ENCODE assay signal across 15 cellular contexts in genomic region chr17:21291862-21292261, GRCh38. TPM values are rescaled to one million over a fixed set of nuclear protein-coding genes. Genes with fewer than 3 reads are reported as not detected.
DNase-seq lines count a peak whose midpoint lies in the region; ATAC-seq and TF ChIP-seq lines count a peak whose summit lies in the region.
"Had no signal": no experiment of that assay in that cellular context is flagged by ENCODE, and none has a peak within 500 bp of the region (broad histone marks: within the 10 kb centered on the region; RNA-seq: fewer than 3 reads in every experiment).

No MANE protein-coding gene starts in this region.

- H3K4me3 ChIP-seq in NT2/D1 (ENCODE audit: insufficient read length, low read depth) (no peak overlapping the region), tibial nerve (no peak overlapping the region)
- H3K4me3 ChIP-seq: SK-N-MC had no signal

- no peak overlapping the region for H3K4me3 Mint-ChIP-seq in activated CD4-positive, alpha-beta T cell treated with anti-CD3 and anti-CD28 coated beads, Interleukin-2, amount 10 ng/mL, durations not matched to agents 24 days and 14 days
- H3K4me3 Mint-ChIP-seq in immature natural killer cell, result no peak overlapping the region
- H3K4me3 Mint-ChIP-seq in stimulated activated memory B cell treated with anti-CD40 and anti-IgM and Interleukin-4, amounts not matched to agents 10 μg/mL and 1 μg/mL and 100 μg/mL, for 72 hours, result no peak overlapping the region

- no peaks in the 10 kb centered on the region for H3K9me3 ChIP-seq in NT2/D1 (ENCODE audit: insufficient read depth, low read length)
- no peaks in the 10 kb centered on the region for H3K9me3 ChIP-seq in tibial nerve

- TF ChIP-seq CTCF in tibial nerve (IDR thresholded peaks at IDR 0.05), result no peak

- intact Hi-C loops in activated CD4-positive, alpha-beta T cell treated with anti-CD3 and anti-CD28 coated beads, Interleukin-2, amount 10 ng/mL, durations not matched to agents 24 days and 14 days (cut with micrococcal nuclease), result no loop called here

- peaks cover 59% of the 10 kb centered on the region for H3K36me3 ChIP-seq in NT2/D1 (ENCODE audit: insufficient read depth, insufficient read length, low read length)
- H3K36me3 ChIP-seq in tibial nerve, result peaks cover 0 to 3% (median 0%) of the 10 kb centered on the region in 3 donors

- H3K9me3 Mint-ChIP-seq in activated CD4-positive, alpha-beta T cell treated with anti-CD3 and anti-CD28 coated beads, Interleukin-2, amount 10 ng/mL, durations not matched to agents 24 days and 14 days, result peaks cover 3% of the 10 kb centered on the region
- peaks cover 2 to 22% (median 13%) of the 10 kb centered on the region in 6 donors for H3K9me3 Mint-ChIP-seq in immature natural killer cell
- H3K9me3 Mint-ChIP-seq in stimulated activated memory B cell treated with anti-CD40 and anti-IgM and Interleukin-4, amounts not matched to agents 10 μg/mL and 1 μg/mL and 100 μg/mL, for 72 hours, result no peaks in the 10 kb centered on the region

- no peaks in the 10 kb centered on the region for H3K27me3 ChIP-seq in NT2/D1 (ENCODE audit: insufficient read depth, insufficient read length)
- no peaks in the 10 kb centered on the region for H3K27me3 ChIP-seq in tibial nerve

- no peak for TF ChIP-seq EP300 in tibial nerve (IDR thresholded peaks at IDR 0.05)

- no peak overlapping the region for H3K27ac ChIP-seq in tibial nerve
- H3K27ac ChIP-seq: 22Rv1, SK-N-MC had no signal

- no peaks in the 10 kb centered on the region for H3K27me3 Mint-ChIP-seq in activated CD4-positive, alpha-beta T cell treated with anti-CD3 and anti-CD28 coated beads, Interleukin-2, amount 10 ng/mL, durations not matched to agents 24 days and 14 days
- H3K27me3 Mint-ChIP-seq in immature natural killer cell (ENCODE audit: low read depth in 3 of 3), result peaks cover 9 to 35% (median 14%) of the 10 kb centered on the region in 3 donors
- H3K27me3 Mint-ChIP-seq in stimulated activated memory B cell treated with anti-CD40 and anti-IgM and Interleukin-4, amounts not matched to agents 10 μg/mL and 1 μg/mL and 100 μg/mL, for 72 hours, result peaks cover 9% of the 10 kb centered on the region

- TF ChIP-seq POLR2A in tibial nerve (IDR thresholded peaks at IDR 0.05), result no peak

- peaks cover 46% of the 10 kb centered on the region for H3K36me3 Mint-ChIP-seq in activated CD4-positive, alpha-beta T cell treated with anti-CD3 and anti-CD28 coated beads, Interleukin-2, amount 10 ng/mL, durations not matched to agents 24 days and 14 days (ENCODE audit: low read depth)
- H3K36me3 Mint-ChIP-seq in immature natural killer cell, result peaks cover 0 to 3% (median 0%) of the 10 kb centered on the region in 3 donors
- H3K36me3 Mint-ChIP-seq in stimulated activated memory B cell treated with anti-CD40 and anti-IgM and Interleukin-4, amounts not matched to agents 10 μg/mL and 1 μg/mL and 100 μg/mL, for 72 hours, result peaks cover 16% of the 10 kb centered on the region

- peak overlapping the region; percentile 37 for H3K27ac Mint-ChIP-seq in activated CD4-positive, alpha-beta T cell treated with anti-CD3 and anti-CD28 coated beads, Interleukin-2, amount 10 ng/mL, durations not matched to agents 24 days and 14 days
- peak overlapping the region in 5 of 6 donors; percentile 8 to 100 (median 40) for H3K27ac Mint-ChIP-seq in immature natural killer cell
- H3K27ac Mint-ChIP-seq in stimulated activated memory B cell treated with anti-CD40 and anti-IgM and Interleukin-4, amounts not matched to agents 10 μg/mL and 1 μg/mL and 100 μg/mL, for 72 hours, result peak overlapping the region; percentile 45

- H3K4me1 Mint-ChIP-seq in activated CD4-positive, alpha-beta T cell treated with anti-CD3 and anti-CD28 coated beads, Interleukin-2, amount 10 ng/mL, durations not matched to agents 24 days and 14 days, result peaks cover 26% of the 10 kb centered on the region
- H3K4me1 Mint-ChIP-seq in immature natural killer cell, result peaks cover 75 to 81% of the 10 kb centered on the region in 2 donors
- peaks cover 79% of the 10 kb centered on the region for H3K4me1 Mint-ChIP-seq in stimulated activated memory B cell treated with anti-CD40 and anti-IgM and Interleukin-4, amounts not matched to agents 10 μg/mL and 1 μg/mL and 100 μg/mL, for 72 hours

- H3K4me1 ChIP-seq in NT2/D1 (ENCODE audit: insufficient read depth, insufficient read length) (peaks cover 20% of the 10 kb centered on the region), tibial nerve (peaks cover 0 to 61% (median 28%) of the 10 kb centered on the region in 4 donors)

- 47% methylated on average over 12 of the region's 12 CpGs for WGBS in tibial nerve, 2 donors

- no peak for ATAC-seq in stimulated activated memory B cell treated with anti-CD40 and anti-IgM and Interleukin-4, amounts not matched to agents 10 μg/mL and 1 μg/mL and 100 μg/mL, for 72 hours
- no peak for ATAC-seq in GM21737 (IDR thresholded peaks at IDR 0.05; ENCODE audit: unreplicated experiment)
- ATAC-seq: HCT116 had no signal

- peak overlapping the region; percentile 38 for H3K9ac ChIP-seq in NT2/D1 (ENCODE audit: insufficient read length, low read depth)

- no peak for DNase-seq in activated CD4-positive, alpha-beta T cell treated with anti-CD3 and anti-CD28 coated beads, Interleukin-2, amount 10 ng/mL, durations not matched to agents 24 days and 14 days
- DNase-seq in activated CD4-positive, alpha-beta T cell treated with anti-CD3 and anti-CD28 coated beads for 48 hours, result no peak
- no peak for DNase-seq in NT2/D1 (ENCODE audit: low read depth, low spot score)
- no peak for DNase-seq in immature natural killer cell
- DNase-seq in tibial nerve (ENCODE audit: low spot score in 2 of 2), result no peak
- DNase-seq in SHP77 (lab: John Stamatoyannopoulos, UW), result no peak
- DNase-seq: DMS79 treated with DMSO at 0.1 percent for 48 hours, NCI-H1048, NCI-H2227 treated with DMSO at 0.1 percent for 48 hours, NCI-H526 treated with DMSO at 0.1 percent for 48 hours had no signal

RNA-seq across cellular contexts. Expression of gene MAP2K3, which starts 7.4 kb away (rescaled TPM):
- total RNA-seq in activated CD4-positive, alpha-beta T cell treated with anti-CD3 and anti-CD28 coated beads, Interleukin-2, amount 10 ng/mL, durations not matched to agents 24 days and 14 days, result 159 and 166 TPM in 2 replicates
- polyA plus RNA-seq in immature natural killer cell, result 100 to 1,000 TPM in 1 of 3 donors, 10 to 100 TPM in 2; 66.6 to 136 (median 93.9) TPM
- 10 to 100 TPM; 17.5 to 39.0 (median 21.6) TPM for total RNA-seq in tibial nerve

RNA-seq across cellular contexts. Expression of gene NATD1, which starts 38.7 kb away (rescaled TPM):
- 1.1 TPM in 2 replicates for total RNA-seq in activated CD4-positive, alpha-beta T cell treated with anti-CD3 and anti-CD28 coated beads, Interleukin-2, amount 10 ng/mL, durations not matched to agents 24 days and 14 days
- polyA plus RNA-seq in immature natural killer cell, result 1 to 10 TPM in 2 of 3 donors, under 1 TPM in 1; 0.57 to 3.4 (median 2.5) TPM
- 10 to 100 TPM in 3 of 4 donors, 1 to 10 TPM in 1; 5.7 to 12.0 (median 10.8) TPM for total RNA-seq in tibial nerve
